Comparison of ENCODE assay signal across 36 cellular contexts in the genomic region with DNA sequence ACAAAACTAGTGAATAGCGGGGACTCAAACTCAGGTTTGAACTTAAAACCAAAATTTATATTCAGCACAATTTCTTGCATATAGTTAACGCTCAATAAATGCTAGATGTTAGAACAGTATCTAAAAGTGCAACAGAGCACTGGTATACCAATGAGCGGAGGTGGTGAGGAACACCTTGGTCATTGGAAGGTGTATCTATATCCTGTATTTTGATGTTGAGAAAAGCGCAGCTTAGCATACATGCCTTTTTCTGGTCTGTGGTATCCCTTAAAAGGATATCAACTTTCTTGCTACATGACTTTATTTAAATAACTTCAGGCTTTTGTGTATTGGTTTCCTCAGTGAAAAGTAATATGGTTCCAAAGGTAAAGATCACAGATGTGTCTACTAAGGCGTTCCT. TPM values are rescaled to one million over a fixed set of nuclear protein-coding genes. Genes with fewer than 3 reads are reported as not detected.
DNase-seq lines count a peak whose midpoint lies in the region; ATAC-seq, FAIRE-seq and TF ChIP-seq lines count a peak whose summit lies in the region.
"Had no signal": no experiment of that assay in that cellular context is flagged by ENCODE, and none has a peak within 500 bp of the region (broad histone marks: within the 10 kb centered on the region; RNA-seq: fewer than 3 reads in every experiment).

No MANE protein-coding gene starts in this region.

- no peak overlapping the region for H3K4me3 Mint-ChIP-seq in activated naive CD8-positive, alpha-beta T cell treated with anti-CD3 and anti-CD28 coated beads, Interleukin-2, amount 10 ng/mL, durations not matched to agents 7 days and 5 days
- H3K4me3 Mint-ChIP-seq in activated naive CD8-positive, alpha-beta T cell treated with anti-CD3 and anti-CD28 coated beads, Interleukin-2, amount 50 U/mL, for 24 hours, result no peak overlapping the region
- H3K4me3 Mint-ChIP-seq: B cell; CD14-positive monocyte; CD4-positive, alpha-beta memory T cell; CD4-positive, alpha-beta T cell; CD4-positive, CD25-positive, alpha-beta regulatory T cell; CD8-positive, alpha-beta memory T cell; CD8-positive, alpha-beta T cell had no signal

- no peak for DNase-seq in activated naive CD8-positive, alpha-beta T cell treated with anti-CD3 and anti-CD28 coated beads, Interleukin-2, amount 10 ng/mL, durations not matched to agents 7 days and 5 days
- no peak for DNase-seq in activated naive CD8-positive, alpha-beta T cell treated with anti-CD3 and anti-CD28 coated beads, Interleukin-2, amount 50 U/mL, for 24 hours
- DNase-seq in HL-60 (ENCODE audit: low read depth in 1 of 2, low spot score in 1 of 2) (no peak), K562 (ENCODE audit: extremely low read depth in 1 of 4, low spot score in 3 of 4) (no peak), nucleus accumbens (lab: John Stamatoyannopoulos, UW) (no peak), SHP77 treated with DMSO at 0.1 percent for 48 hours (lab: John Stamatoyannopoulos, UW) (no peak), A172 (ENCODE audit: low spot score) (no peak)
- DNase-seq: 8988T; ACHN; AML-193; BE2C; C1 segment of cervical spinal cord; Caco-2; Calu3; CD4-positive, alpha-beta memory T cell; CD4-positive, alpha-beta T cell; CD4-positive, CD25-positive, alpha-beta regulatory T cell; CD8-positive, alpha-beta memory T cell; CD8-positive, alpha-beta T cell; COR-L47; DMS 273 treated with DMSO at 0.1 percent for 48 hours; DMS153; DMS53; DMS79; DMS79 treated with DMSO at 0.1 percent for 48 hours; DND-41; EL had no signal

- no peak for TF ChIP-seq POLR2A in K562 (conservative IDR thresholded peaks at IDR 0.05)

- no peaks in the 10 kb centered on the region for H3K27me3 Mint-ChIP-seq in activated naive CD8-positive, alpha-beta T cell treated with anti-CD3 and anti-CD28 coated beads, Interleukin-2, amount 10 ng/mL, durations not matched to agents 7 days and 5 days
- no peaks in the 10 kb centered on the region for H3K27me3 Mint-ChIP-seq in activated naive CD8-positive, alpha-beta T cell treated with anti-CD3 and anti-CD28 coated beads, Interleukin-2, amount 50 U/mL, for 24 hours
- H3K27me3 Mint-ChIP-seq: B cell; CD4-positive, alpha-beta memory T cell; CD4-positive, alpha-beta T cell; CD4-positive, CD25-positive, alpha-beta regulatory T cell; CD8-positive, alpha-beta memory T cell had no signal

- CTCF ChIA-PET in K562 (lab: Yijun Ruan, JAX; ENCODE audit: low intra/inter-chr PET ratio), result no interaction called here

- 0 out of 3 replicates have a peak, but pooled peaks cover 2% of the 10 kb centered on the region for H3K36me3 ChIP-seq in K562 (ENCODE audit: control insufficient read depth, insufficient read depth, low read length)
- H3K36me3 ChIP-seq in neutrophil, result no peaks in the 10 kb centered on the region
- H3K36me3 ChIP-seq: BE2C had no signal

- no peaks in the 10 kb centered on the region for H3K4me1 Mint-ChIP-seq in activated naive CD8-positive, alpha-beta T cell treated with anti-CD3 and anti-CD28 coated beads, Interleukin-2, amount 10 ng/mL, durations not matched to agents 7 days and 5 days
- no peaks in the 10 kb centered on the region for H3K4me1 Mint-ChIP-seq in activated naive CD8-positive, alpha-beta T cell treated with anti-CD3 and anti-CD28 coated beads, Interleukin-2, amount 50 U/mL, for 24 hours
- H3K4me1 Mint-ChIP-seq: CD4-positive, alpha-beta memory T cell; CD8-positive, alpha-beta memory T cell had no signal

- H3K27ac ChIP-seq in HL-60 (replicated peaks) (peak overlapping the region; percentile 73), K562 (ENCODE audit: extremely low read depth, low read depth, low read length) (no peak overlapping the region), neutrophil (peak overlapping the region; percentile 91)
- H3K27ac ChIP-seq: 22Rv1; A549; BLaER1; BLaER1 treated with 17β-estradiol and CSF1 and Interleukin-3, amounts not matched to agents 10 nM and 100 nM; C4-2B had no signal

- no peaks in the 10 kb centered on the region for H4K20me1 ChIP-seq in K562 (replicated peaks; ENCODE audit: control insufficient read depth, insufficient read depth, low read length)
- H4K20me1 ChIP-seq: BLaER1; BLaER1 treated with 17β-estradiol and CSF1 and Interleukin-3, amounts not matched to agents 10 nM and 100 nM had no signal

- peak; percentile 42 for ATAC-seq in activated naive CD8-positive, alpha-beta T cell treated with anti-CD3 and anti-CD28 coated beads, Interleukin-2, amount 10 ng/mL, durations not matched to agents 7 days and 5 days (ENCODE audit: low read depth)
- ATAC-seq in activated naive CD8-positive, alpha-beta T cell treated with anti-CD3 and anti-CD28 coated beads, Interleukin-2, amount 50 U/mL, for 24 hours, result no peak
- no peak for ATAC-seq in K562
- ATAC-seq: A549; CD8-positive, alpha-beta T cell had no signal

- no peak overlapping the region for H2AFZ ChIP-seq in K562 (ENCODE audit: low read depth, low read length)

- no peak for TF ChIP-seq EP300 in K562 (IDR thresholded peaks at IDR 0.05; ENCODE audit: low read length)

- no peak overlapping the region for H3K9ac ChIP-seq in K562 (ENCODE audit: insufficient read depth in 1 of 2, low read depth in 2 of 2, low read length in 2 of 2)
- H3K9ac ChIP-seq: BLaER1; BLaER1 treated with 17β-estradiol and CSF1 and Interleukin-3, amounts not matched to agents 10 nM and 100 nM had no signal

- POLR2A ChIA-PET in activated naive CD8-positive, alpha-beta T cell treated with anti-CD3 and anti-CD28 coated beads, Interleukin-2, amount 10 ng/mL, durations not matched to agents 7 days and 5 days (lab: Charles Lee), result no interaction called here
- POLR2A ChIA-PET in K562 (lab: Yijun Ruan, JAX), result interaction anchor here (0.8 kb wide), 1 partner anchor 9 kb away, joined by 3 read pairs; no protein-coding TSS in a partner anchor

- H3K4me2 ChIP-seq in K562 (ENCODE audit: insufficient read depth, low read length), result no peak overlapping the region
- H3K4me2 ChIP-seq: A549; BLaER1; BLaER1 treated with 17β-estradiol and CSF1 and Interleukin-3, amounts not matched to agents 10 nM and 100 nM had no signal

- H3K4me3 ChIP-seq in HL-60 (replicated peaks; ENCODE audit: insufficient read depth, low read length) (no peak overlapping the region), K562 (no peak overlapping the region), neutrophil (ENCODE audit: low read depth in 1 of 2, low read length in 1 of 2) (no peak overlapping the region)
- H3K4me3 ChIP-seq: A549; BLaER1; BLaER1 treated with 17β-estradiol and CSF1 and Interleukin-3, amounts not matched to agents 10 nM and 100 nM had no signal

- no peak overlapping the region for H3K27ac Mint-ChIP-seq in activated naive CD8-positive, alpha-beta T cell treated with anti-CD3 and anti-CD28 coated beads, Interleukin-2, amount 10 ng/mL, durations not matched to agents 7 days and 5 days
- H3K27ac Mint-ChIP-seq in activated naive CD8-positive, alpha-beta T cell treated with anti-CD3 and anti-CD28 coated beads, Interleukin-2, amount 50 U/mL, for 24 hours, result no peak overlapping the region
- H3K27ac Mint-ChIP-seq: B cell; CD4-positive, alpha-beta T cell; CD4-positive, CD25-positive, alpha-beta regulatory T cell; CD8-positive, alpha-beta memory T cell; CD8-positive, alpha-beta T cell had no signal

- in situ Hi-C loops in K562 (cut with MboI), result no loop called here

- H3K9me3 Mint-ChIP-seq in activated naive CD8-positive, alpha-beta T cell treated with anti-CD3 and anti-CD28 coated beads, Interleukin-2, amount 10 ng/mL, durations not matched to agents 7 days and 5 days, result no peaks in the 10 kb centered on the region
- no peaks in the 10 kb centered on the region for H3K9me3 Mint-ChIP-seq in activated naive CD8-positive, alpha-beta T cell treated with anti-CD3 and anti-CD28 coated beads, Interleukin-2, amount 50 U/mL, for 24 hours
- H3K9me3 Mint-ChIP-seq: CD14-positive monocyte; CD4-positive, alpha-beta memory T cell; CD4-positive, alpha-beta T cell; CD4-positive, CD25-positive, alpha-beta regulatory T cell; CD8-positive, alpha-beta memory T cell; CD8-positive, alpha-beta T cell had no signal

- TF ChIP-seq CTCF in HL-60 (IDR thresholded peaks at IDR 0.05; ENCODE audit: insufficient read depth, low read length), result no peak
- no peak for TF ChIP-seq CTCF in K562 (IDR thresholded peaks at IDR 0.05 in 2 of 3, conservative IDR thresholded peaks at IDR 0.05 in 1 of 3; ENCODE audit: insufficient read depth in 2 of 3, low read depth in 1 of 3, low read length in 3 of 3)
- no peak for TF ChIP-seq CTCF in neutrophil (IDR thresholded peaks at IDR 0.05)

- BruUV-seq in K562 (replicated peaks; lab: Mats Ljungman, UMichigan), result no TSS peak

- no peaks in the 10 kb centered on the region for H3K9me3 ChIP-seq in K562 (replicated peaks; ENCODE audit: control insufficient read depth, insufficient read depth, low read depth, low read length)
- H3K9me3 ChIP-seq in neutrophil, result no peaks in the 10 kb centered on the region
- H3K9me3 ChIP-seq: A549; BE2C; BLaER1; BLaER1 treated with 17β-estradiol and CSF1 and Interleukin-3, amounts not matched to agents 10 nM and 100 nM; Caco-2 had no signal

- H3K4me1 ChIP-seq in K562 (replicated peaks in 1 of 2; ENCODE audit: control insufficient read depth in 2 of 2, insufficient read depth in 2 of 2, low read length in 2 of 2) (peaks cover 0 to 12% of the 10 kb centered on the region in 2 experiments; a peak in 2 of 5 replicates), neutrophil (ENCODE audit: control insufficient read depth in 1 of 2, insufficient read depth in 1 of 2, low read depth in 1 of 2, low read length in 1 of 2) (peaks cover 37 to 46% of the 10 kb centered on the region in 2 experiments)
- H3K4me1 ChIP-seq: A549, BE2C, BLaER1, Caco-2 had no signal

- intact Hi-C loops in K562 (cut with micrococcal nuclease), result no loop called here

- no peaks in the 10 kb centered on the region for H3K9me1 ChIP-seq in K562 (ENCODE audit: control insufficient read depth, insufficient read depth, low read length)

- H3K27me3 ChIP-seq in HL-60 (ENCODE audit: insufficient read depth, poor library complexity, severe bottlenecking) (no peaks in the 10 kb centered on the region), K562 (ENCODE audit: control insufficient read depth in 2 of 2, insufficient read depth in 2 of 2, low read length in 2 of 2) (no peaks in the 10 kb centered on the region), neutrophil (no peaks in the 10 kb centered on the region)
- H3K27me3 ChIP-seq: BE2C; BLaER1; BLaER1 treated with 17β-estradiol and CSF1 and Interleukin-3, amounts not matched to agents 10 nM and 100 nM had no signal

- 79% methylated on average over 5 of the region's 5 CpGs for WGBS in K562 (ENCODE audit: insufficient coverage, low coverage, missing lambda C conversion rate)

- H3K79me2 ChIP-seq in K562 (ENCODE audit: control insufficient read depth, insufficient read depth, low read length), result no peaks in the 10 kb centered on the region

- TF ChIP-seq RAD21 in K562 (CRISPR knock-in tag; conservative IDR thresholded peaks at IDR 0.05 in 1 of 2, IDR thresholded peaks at IDR 0.05 in 1 of 2), result no peak

- H3K36me3 Mint-ChIP-seq in activated naive CD8-positive, alpha-beta T cell treated with anti-CD3 and anti-CD28 coated beads, Interleukin-2, amount 10 ng/mL, durations not matched to agents 7 days and 5 days, result no peaks in the 10 kb centered on the region
- no peaks in the 10 kb centered on the region for H3K36me3 Mint-ChIP-seq in activated naive CD8-positive, alpha-beta T cell treated with anti-CD3 and anti-CD28 coated beads, Interleukin-2, amount 50 U/mL, for 24 hours (ENCODE audit: low read depth)

- no peak for FAIRE-seq in K562 (lab: Jason Lieb, UNC)
- FAIRE-seq: A204.1, A549 had no signal

RNA-seq across cellular contexts. Expression of gene DNAJB12, which starts 33.3 kb away (rescaled TPM):
- 10 to 100 TPM; 24.3 to 26.5 TPM for total RNA-seq in activated naive CD8-positive, alpha-beta T cell treated with anti-CD3 and anti-CD28 coated beads, Interleukin-2, amount 10 ng/mL, durations not matched to agents 7 days and 5 days
- 37.8 and 67.4 TPM in 2 replicates for total RNA-seq in K562 (2011; cell fraction: chromatin; rRNA removed; ENCODE audit: low replicate concordance)
- 41.7 and 47.7 TPM in 2 replicates for total RNA-seq in K562 (2011; cell fraction: nucleolus; rRNA removed)
- total RNA-seq in K562 (2011; cell fraction: nucleoplasm; rRNA removed), result 40.8 and 49.2 TPM in 2 replicates
- total RNA-seq in K562 (2014; rRNA removed), result 22.1 and 30.2 TPM in 2 replicates
- 12.9 and 15.1 TPM in 2 replicates for total RNA-seq in K562 (2014; rRNA removed; fragmentation: Illumina TruSeq; extraction: Trizol)
- total RNA-seq in K562 (2015; rRNA removed; fragmentation: Illumina TruSeq; extraction: Trizol), result 20.5 and 22.0 TPM in 2 replicates
- 31.0 and 31.5 TPM in 2 replicates for total RNA-seq in K562 (2021)
- 10.2 and 13.3 TPM in 2 replicates for polyA plus RNA-seq in K562 (2011; rRNA removed)
- polyA plus RNA-seq in K562 (2011; cell fraction: cytosol; rRNA removed), result 12.4 and 17.8 TPM in 2 replicates
- 27.1 and 42.9 TPM in 2 replicates for polyA plus RNA-seq in K562 (2011; cell fraction: nucleus; rRNA removed)
- 21.6 and 29.2 TPM in 2 replicates for polyA plus RNA-seq in K562 (2012)
- polyA plus RNA-seq in K562 (2014; fragmentation: Illumina TruSeq; extraction: Trizol), result 24.1 and 26.2 TPM in 2 replicates
- polyA plus RNA-seq in K562 (2014; fragmentation: Nextera tagmentation; extraction: Ambion mirVana), result 1 to 10 TPM; 3.5 to 4.7 TPM
- 18.4 and 20.3 TPM in 2 replicates for polyA plus RNA-seq in K562 (2014; rRNA removed)
- polyA minus RNA-seq in K562 (2011; rRNA and poly(A)+ RNA removed), result 7.6 and 8.6 TPM in 2 replicates
- polyA minus RNA-seq in K562 (2011; cell fraction: cytosol; rRNA and poly(A)+ RNA removed), result 11.4 and 13.2 TPM in 2 replicates
- polyA minus RNA-seq in K562 (2011; cell fraction: nucleus; rRNA and poly(A)+ RNA removed), result 14.1 and 15.7 TPM in 2 replicates
- 33.1 and 34.6 TPM in 2 replicates for total RNA-seq in A172 (2014; rRNA removed; shearing (Covaris generic))
